Comparison of ENCODE assay signal across 8 cellular contexts in genomic region chr22:44667829-44668189, GRCh38. TPM values are rescaled to one million over a fixed set of nuclear protein-coding genes. Genes with fewer than 3 reads are reported as not detected.
A peak's percentile ranks its signal among the peaks of the same experiment; 100 is the strongest.
DNase-seq lines count a peak whose midpoint lies in the region; ATAC-seq and TF ChIP-seq lines count a peak whose summit lies in the region.

No MANE protein-coding gene starts in this region.

- no peaks in the 10 kb centered on the region for H3K27me3 ChIP-seq in CD4-positive, CD25-positive, alpha-beta regulatory T cell (ENCODE audit: control insufficient read depth, insufficient read depth, low read length)
- H3K27me3 ChIP-seq in gastrocnemius medialis, result peaks cover 7 to 11% (median 7%) of the 10 kb centered on the region in 3 donors

- TF ChIP-seq CTCF in fibroblast of villous mesenchyme (IDR thresholded peaks at IDR 0.05; ENCODE audit: insufficient read depth, low read depth, low read length) (no peak), gastrocnemius medialis (IDR thresholded peaks at IDR 0.05 in 4 of 5, conservative IDR thresholded peaks at IDR 0.05 in 1 of 5) (no peak)

- peak overlapping the region; percentile 57 for H3K4me3 ChIP-seq in CD4-positive, CD25-positive, alpha-beta regulatory T cell (ENCODE audit: low read depth, low read length)
- H3K4me3 ChIP-seq in fibroblast of villous mesenchyme (ENCODE audit: low read depth, low read length) (peak overlapping the region; percentile 52), gastrocnemius medialis (peak overlapping the region; percentile 35 to 56 (median 46))

- peaks cover 82% of the 10 kb centered on the region for H3K4me1 ChIP-seq in CD4-positive, CD25-positive, alpha-beta regulatory T cell (ENCODE audit: control insufficient read depth, insufficient read depth, low read length, poor library complexity, severe bottlenecking)
- no peaks in the 10 kb centered on the region for H3K4me1 ChIP-seq in gastrocnemius medialis

- intact Hi-C loops in gastrocnemius medialis (cut with DNase I; ENCODE audit: low total_unique reads), result no loop called here

- no peaks in the 10 kb centered on the region for H3K9me3 Mint-ChIP-seq in CD4-positive, CD25-positive, alpha-beta regulatory T cell
- no peaks in the 10 kb centered on the region for H3K9me3 Mint-ChIP-seq in activated CD8-positive, alpha-beta T cell treated with anti-CD3 and anti-CD28 coated beads, Interleukin-2, amount 10 ng/mL, durations not matched to agents 7 days and 5 days (ENCODE audit: insufficient read depth)

- no peaks in the 10 kb centered on the region for H3K36me3 Mint-ChIP-seq in CD4-positive, CD25-positive, alpha-beta regulatory T cell
- H3K36me3 Mint-ChIP-seq in activated CD8-positive, alpha-beta T cell treated with anti-CD3 and anti-CD28 coated beads, Interleukin-2, amount 10 ng/mL, durations not matched to agents 7 days and 5 days (ENCODE audit: low read depth), result peaks cover 7% of the 10 kb centered on the region

- peak overlapping the region; percentile 91 for H3K27ac ChIP-seq in CD4-positive, CD25-positive, alpha-beta regulatory T cell (ENCODE audit: insufficient read depth, low read length, poor library complexity, severe bottlenecking)
- peak overlapping the region in 1 of 4 donors; percentile 64 for H3K27ac ChIP-seq in gastrocnemius medialis

- no peaks in the 10 kb centered on the region for H3K9me3 ChIP-seq in CD4-positive, CD25-positive, alpha-beta regulatory T cell (ENCODE audit: control insufficient read depth in 2 of 2, low read length in 2 of 2)
- no peaks in the 10 kb centered on the region for H3K9me3 ChIP-seq in gastrocnemius medialis

- DNase-seq in CD4-positive, CD25-positive, alpha-beta regulatory T cell, result peak; percentile 60 to 95 (median 85)
- DNase-seq in activated CD8-positive, alpha-beta T cell treated with anti-CD3 and anti-CD28 coated beads, Interleukin-2, amount 10 ng/mL, durations not matched to agents 7 days and 5 days, result peak; percentile 95
- DNase-seq in fibroblast of villous mesenchyme (ENCODE audit: low read depth), result no peak
- no peak for DNase-seq in gastrocnemius medialis
- no peak for DNase-seq in NCI-H1092 (lab: John Stamatoyannopoulos, UW)
- DNase-seq in occipital lobe (lab: John Stamatoyannopoulos, UW), result no peak
- DNase-seq in NCI-H1436 treated with DMSO at 0.1 percent for 48 hours (lab: John Stamatoyannopoulos, UW), result no peak

- no peaks in the 10 kb centered on the region for H3K27me3 Mint-ChIP-seq in CD4-positive, CD25-positive, alpha-beta regulatory T cell
- no peaks in the 10 kb centered on the region for H3K27me3 Mint-ChIP-seq in activated CD8-positive, alpha-beta T cell treated with anti-CD3 and anti-CD28 coated beads, Interleukin-2, amount 10 ng/mL, durations not matched to agents 7 days and 5 days (ENCODE audit: low read depth)

- peak; percentile 75 to 78 for ATAC-seq in CD4-positive, CD25-positive, alpha-beta regulatory T cell (ENCODE audit: low read depth in 2 of 2)
- ATAC-seq in activated CD8-positive, alpha-beta T cell treated with anti-CD3 and anti-CD28 coated beads, Interleukin-2, amount 10 ng/mL, durations not matched to agents 7 days and 5 days, result peak; percentile 71
- ATAC-seq in gastrocnemius medialis (peak in 1 of 2 donors; percentile 4), HG03135 (IDR thresholded peaks at IDR 0.05; ENCODE audit: unreplicated experiment) (no peak)

- H3K4me1 Mint-ChIP-seq in CD4-positive, CD25-positive, alpha-beta regulatory T cell, result peaks cover 18 to 81% (median 48%) of the 10 kb centered on the region in 4 donors
- peaks cover 82% of the 10 kb centered on the region for H3K4me1 Mint-ChIP-seq in activated CD8-positive, alpha-beta T cell treated with anti-CD3 and anti-CD28 coated beads, Interleukin-2, amount 10 ng/mL, durations not matched to agents 7 days and 5 days (ENCODE audit: low read depth)

- TF ChIP-seq POLR2A in gastrocnemius medialis (IDR thresholded peaks at IDR 0.05), result no peak

- peak overlapping the region; percentile 77 to 96 (median 90) for H3K4me3 Mint-ChIP-seq in CD4-positive, CD25-positive, alpha-beta regulatory T cell
- peak overlapping the region; percentile 72 for H3K4me3 Mint-ChIP-seq in activated CD8-positive, alpha-beta T cell treated with anti-CD3 and anti-CD28 coated beads, Interleukin-2, amount 10 ng/mL, durations not matched to agents 7 days and 5 days

- H3K27ac Mint-ChIP-seq in CD4-positive, CD25-positive, alpha-beta regulatory T cell, result peak overlapping the region; percentile 45 to 93 (median 81)
- H3K27ac Mint-ChIP-seq in activated CD8-positive, alpha-beta T cell treated with anti-CD3 and anti-CD28 coated beads, Interleukin-2, amount 10 ng/mL, durations not matched to agents 7 days and 5 days, result peak overlapping the region; percentile 86

- no peaks in the 10 kb centered on the region for H3K36me3 ChIP-seq in CD4-positive, CD25-positive, alpha-beta regulatory T cell (ENCODE audit: control insufficient read depth, insufficient read depth, low read length)
- H3K36me3 ChIP-seq in gastrocnemius medialis, result no peaks in the 10 kb centered on the region

- CTCF ChIA-PET in activated CD8-positive, alpha-beta T cell treated with anti-CD3 and anti-CD28 coated beads, Interleukin-2, amount 10 ng/mL, durations not matched to agents 7 days and 5 days (lab: Charles Lee), result interaction anchor here (1.1 to 12.8 kb wide), 4 partner anchors 16 to 674 kb away, joined by 3 to 129 read pairs (median 8); no protein-coding TSS in a partner anchor

- POLR2A ChIA-PET in activated CD8-positive, alpha-beta T cell treated with anti-CD3 and anti-CD28 coated beads, Interleukin-2, amount 10 ng/mL, durations not matched to agents 7 days and 5 days (lab: Charles Lee), result interaction anchor here (1.0 kb wide), 1 partner anchor 12 kb away, joined by 3 read pairs; no protein-coding TSS in a partner anchor

- in situ Hi-C loops in gastrocnemius medialis (cut with MboI; ENCODE audit: low sequenced_read_pairs in 4 of 4), result no loop called here

RNA-seq across cellular contexts. Expression of gene PRR5, which starts 34.2 kb away (rescaled TPM):
- 44.4 TPM for total RNA-seq in CD4-positive, CD25-positive, alpha-beta regulatory T cell
- 10 to 100 TPM; 29.2 to 37.6 (median 33.3) TPM for polyA plus RNA-seq in CD4-positive, CD25-positive, alpha-beta regulatory T cell
- total RNA-seq in activated CD8-positive, alpha-beta T cell treated with anti-CD3 and anti-CD28 coated beads, Interleukin-2, amount 10 ng/mL, durations not matched to agents 7 days and 5 days, result 10 to 100 TPM; 29.4 to 31.5 TPM
- total RNA-seq in fibroblast of villous mesenchyme (12.9 and 16.4 TPM in 2 replicates), gastrocnemius medialis (10 to 100 TPM in 1 of 4 donors, 1 to 10 TPM in 2, under 1 TPM in 1; 0.34 to 15.2 (median 1.3) TPM), occipital lobe (13.6 TPM)

Comparison
In these comparisons a context has a peak if more than half of its experiments do, and no peak if none do; other contexts are left out.
1. DNase-seq: peak in CD4-positive, CD25-positive, alpha-beta regulatory T cell (3 of 3) and activated CD8-positive, alpha-beta T cell treated with anti-CD3 and anti-CD28 coated beads, Interleukin-2, amount 10 ng/mL, durations not matched to agents 7 days and 5 days (single experiment); none in fibroblast of villous mesenchyme (single experiment), gastrocnemius medialis (0 of 2), NCI-H1092 (single experiment), occipital lobe (single experiment) and NCI-H1436 treated with DMSO at 0.1 percent for 48 hours (single experiment).
2. Peak in every context shown above with its lines, with median percentiles within 50 percentile points of each other: H3K4me3 ChIP-seq.